ENCODE assay signal across 8 cellular contexts in the genomic region with DNA sequence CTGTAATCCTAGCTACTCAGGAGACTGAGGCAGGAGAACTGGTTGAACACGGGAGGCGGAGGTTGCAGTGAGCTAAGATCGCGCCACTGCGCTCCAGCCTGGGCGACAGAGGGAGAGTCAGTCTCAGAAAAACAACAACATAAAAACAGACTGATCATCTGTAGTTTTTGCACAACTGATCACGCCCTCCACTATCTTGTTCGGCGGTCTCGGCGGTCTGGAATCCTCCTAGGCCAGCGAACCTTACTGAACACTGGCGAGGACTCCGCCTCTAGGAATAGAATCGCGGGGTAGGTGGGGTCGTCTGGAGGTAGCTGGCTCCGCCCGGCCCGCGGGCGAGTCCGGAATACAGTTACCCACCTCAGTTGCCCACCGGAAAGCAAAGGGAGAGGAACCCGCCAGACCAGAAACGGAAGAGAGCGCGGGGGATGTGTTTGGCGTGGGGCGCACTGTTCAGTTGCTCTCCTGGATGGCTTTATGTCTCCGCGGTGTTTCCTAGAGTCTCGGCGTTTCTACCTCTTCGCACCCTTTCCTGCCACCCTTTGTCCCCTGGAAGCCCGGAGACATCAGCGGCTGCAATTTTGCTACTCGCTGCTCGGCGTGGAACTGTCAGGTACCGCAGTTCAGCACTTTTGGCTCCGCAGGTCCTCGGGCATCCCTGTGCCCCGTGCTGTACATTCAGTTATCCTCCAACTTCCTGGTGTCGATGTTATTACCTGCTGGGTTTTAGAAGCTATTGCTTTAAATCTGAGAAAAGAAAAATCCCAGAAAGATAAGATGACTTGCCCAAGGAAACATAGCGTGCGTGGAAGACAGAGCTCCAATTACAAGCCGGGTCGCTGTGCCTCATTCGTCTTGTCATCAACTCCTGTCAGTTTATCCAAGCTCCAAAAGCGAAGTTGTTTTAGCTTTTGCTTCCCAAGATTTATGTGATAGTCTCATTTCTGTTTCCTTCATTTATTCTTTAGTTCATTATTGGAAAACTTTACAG. TPM values are rescaled to one million over a fixed set of nuclear protein-coding genes. Genes with fewer than 3 reads are reported as not detected.
DNase-seq lines count a peak whose midpoint lies in the region; ATAC-seq and TF ChIP-seq lines count a peak whose summit lies in the region.

No MANE protein-coding gene starts in this region.

- peaks cover 3 to 17% of the 10 kb centered on the region in 2 experiments; a peak in 3 of 4 replicates for H3K79me1 ChIP-seq in IMR-90 (ENCODE audit: low read depth in 1 of 2, low read length in 2 of 2)

- dilution Hi-C loops in IMR-90 (cut with HindIII; ENCODE audit: low sequenced_read_pairs, unreplicated experiment) = no loop called here

- H3K4me3 ChIP-seq in IMR-90 (ENCODE audit: insufficient read depth, low read depth, low read length) (peak overlapping the region; percentile 89), OCI-LY7 (ENCODE audit: low read depth, low read length, poor library complexity, severe bottlenecking) (peak overlapping the region; percentile 76), muscle layer of colon (ENCODE audit: low read depth in 1 of 2, low read length in 2 of 2) (peak overlapping the region; percentile 41 to 89)

- TF ChIP-seq RAD21 in IMR-90 (IDR thresholded peaks at IDR 0.05; ENCODE audit: low read length) = peak; percentile 35

- TF ChIP-seq POLR2A in IMR-90 (IDR thresholded peaks at IDR 0.05; ENCODE audit: low read depth, low read length) = peak; percentile 51; the same call in 1 of the 2 replicates
- TF ChIP-seq POLR2A in erythroblast (IDR thresholded peaks at IDR 0.05; ENCODE audit: low read length) = peak; percentile 78

- H4K20me1 ChIP-seq in IMR-90 (ENCODE audit: insufficient read depth, low read length) (no peaks in the 10 kb centered on the region), OCI-LY7 (ENCODE audit: insufficient read depth, low read length) (peaks cover 8% of the 10 kb centered on the region; the same call in 1 of the 2 replicates)

- peak overlapping the region; percentile 42 for H3K18ac ChIP-seq in IMR-90 (ENCODE audit: low read depth, low read length)

- H3K27me3 ChIP-seq in IMR-90 (ENCODE audit: control insufficient read depth, insufficient read depth, low read length) = no peaks in the 10 kb centered on the region
- H3K27me3 ChIP-seq in muscle layer of colon (ENCODE audit: control insufficient read depth in 1 of 2, insufficient read depth in 2 of 2, low read length in 2 of 2) = no peaks in the 10 kb centered on the region

- no peak overlapping the region for H2BK120ac ChIP-seq in IMR-90 (ENCODE audit: low read depth, low read length)

- H3K79me2 ChIP-seq in OCI-LY7 (ENCODE audit: insufficient read depth, low read depth, low read length) = peaks cover 44% of the 10 kb centered on the region

- H3K27ac ChIP-seq in IMR-90 (ENCODE audit: insufficient read depth, low read length) = peak overlapping the region; percentile 68
- peak overlapping the region; percentile 45 for H3K27ac ChIP-seq in OCI-LY7 (ENCODE audit: low read depth, low read length, poor library complexity, severe bottlenecking)
- H3K27ac ChIP-seq in muscle layer of colon (ENCODE audit: low read depth, low read length) = peak overlapping the region; percentile 79

- H4K91ac ChIP-seq in IMR-90 (ENCODE audit: insufficient read depth, low read depth, low read length) = peak overlapping the region; percentile 91

- 2% methylated on average over 12 of the region's 51 CpGs; no CpG with 5 or more reads in 1 of the 2 experiments for WGBS in IMR-90 (ENCODE audit: extremely low coverage in 2 of 2, insufficient read length in 1 of 2), 2 experiments

- H3K36me3 ChIP-seq in IMR-90 (ENCODE audit: control insufficient read depth, insufficient read depth, low read length) = no peaks in the 10 kb centered on the region
- peaks cover 15% of the 10 kb centered on the region for H3K36me3 ChIP-seq in OCI-LY7 (ENCODE audit: insufficient read depth, low read length)
- no peaks in the 10 kb centered on the region for H3K36me3 ChIP-seq in muscle layer of colon (ENCODE audit: insufficient read depth, low read length)

- peak overlapping the region; percentile 94 for H3K14ac ChIP-seq in IMR-90 (replicated peaks; ENCODE audit: low read depth, low read length)

- no peak overlapping the region for H2BK20ac ChIP-seq in IMR-90 (ENCODE audit: low read depth, low read length)

- no peak for TF ChIP-seq CTCF in IMR-90 (conservative IDR thresholded peaks at IDR 0.05; ENCODE audit: low read depth, low read length)
- no peak for TF ChIP-seq CTCF in OCI-LY7 (conservative IDR thresholded peaks at IDR 0.05; ENCODE audit: low read length)

- no peaks in the 10 kb centered on the region for H3K9me2 ChIP-seq in OCI-LY7 (ENCODE audit: insufficient read depth, low read length)

- CTCF ChIA-PET in IMR-90 (lab: Yijun Ruan, JAX) = interaction anchor here (0.7 kb wide), 1 partner anchor 15 kb away, joined by 4 read pairs; no protein-coding TSS in a partner anchor
- CTCF ChIA-PET in OCI-LY7 (lab: Charles Lee; ENCODE audit: unreplicated experiment) = interaction anchor here (0.9 kb wide), 1 partner anchor 36 kb away, joined by 3 read pairs; a partner anchor contains a TSS

- H2AK9ac ChIP-seq in IMR-90 (replicated peaks; ENCODE audit: low read depth, low read length, poor library complexity) = peak overlapping the region; percentile 4

- H2AK5ac ChIP-seq in IMR-90 (ENCODE audit: low read depth, low read length) = no peak overlapping the region

- DNase-seq in DMS153 treated with DMSO at 0.1 percent for 48 hours (lab: John Stamatoyannopoulos, UW; ENCODE audit: unreplicated experiment) (peak; percentile 83), IMR-90 (peak; percentile 83), OCI-LY7 (ENCODE audit: low spot score) (peak; percentile 90), activated T-cell treated with anti-CD3 and anti-CD28 coated beads for 4 hours (peak; percentile 70), erythroblast (lab: John Stamatoyannopoulos, UW) (peak; percentile 79 to 84)
- peak; percentile 90 for DNase-seq in stimulated activated CD8-positive, alpha-beta memory T cell treated with anti-CD3 and anti-CD28 coated beads, Interleukin-4, amount 100 ng/mL, for 48 hours

- in situ Hi-C loops in IMR-90 (cut with MboI; ENCODE audit: low sequenced_read_pairs) = loop anchor here (25.0 kb wide), 1 partner anchor 520 kb away; no protein-coding TSS in a partner anchor

- H3K4me1 ChIP-seq in IMR-90 (ENCODE audit: control insufficient read depth, insufficient read depth, low read length) (no peaks in the 10 kb centered on the region), OCI-LY7 (ENCODE audit: insufficient read depth, low read length, poor library complexity, severe bottlenecking) (peaks cover 25% of the 10 kb centered on the region), muscle layer of colon (ENCODE audit: insufficient read depth, low read length) (peaks cover 6% of the 10 kb centered on the region)

- peak overlapping the region; percentile 81; the same call in 1 of the 2 replicates for H3K56ac ChIP-seq in IMR-90 (ENCODE audit: extremely low read depth, insufficient read depth, low read length)

- peak overlapping the region; percentile 69; the same call in 2 of the 3 replicates for H2BK15ac ChIP-seq in IMR-90 (ENCODE audit: low read depth, low read length)

- H3K9me3 ChIP-seq in IMR-90 (ENCODE audit: control insufficient read depth, insufficient read depth, low read length) (no peaks in the 10 kb centered on the region), OCI-LY7 (ENCODE audit: low read length) (no peaks in the 10 kb centered on the region), muscle layer of colon (ENCODE audit: low read length) (no peaks in the 10 kb centered on the region)

- ATAC-seq in GM21576 (IDR thresholded peaks at IDR 0.05; ENCODE audit: unreplicated experiment) (peak; percentile 96), IMR-90 (ENCODE audit: low read depth) (peak; percentile 97)

- intact Hi-C loops in IMR-90 (cut with micrococcal nuclease) (no loop called here), OCI-LY7 (cut with micrococcal nuclease; ENCODE audit: unreplicated experiment) (loop anchor here (1.0 to 10.0 kb wide), 3 partner anchors 35 to 537 kb away; a partner anchor contains a TSS)

- peak overlapping the region; percentile 68 for H2BK5ac ChIP-seq in IMR-90 (ENCODE audit: low read depth, low read length, poor library complexity, severe bottlenecking)

- H3K9me1 ChIP-seq in IMR-90 (ENCODE audit: insufficient read depth, low read length) = peaks cover 9% of the 10 kb centered on the region; the same call in 1 of the 2 replicates

- POLR2A ChIA-PET in IMR-90 (lab: Charles Lee; ENCODE audit: unreplicated experiment) (interaction anchor here (0.5 to 0.7 kb wide), 3 partner anchors 32 to 482 kb away, joined by 3 to 24 read pairs (median 3); a partner anchor contains a TSS), OCI-LY7 (lab: Charles Lee) (interaction anchor here (0.7 to 2.7 kb wide), 11 partner anchors 9 to 233 kb away, joined by 3 to 46 read pairs (median 4); a partner anchor contains a TSS)

- peak overlapping the region; percentile 86 to 92 for H4K8ac ChIP-seq in IMR-90 (ENCODE audit: low read depth in 2 of 2, low read length in 2 of 2)

- H3K4me2 ChIP-seq in IMR-90 (ENCODE audit: low read depth, low read length) = peak overlapping the region; percentile 79
- H3K4me2 ChIP-seq in OCI-LY7 (ENCODE audit: low read length) = peak overlapping the region; percentile 80

- peak overlapping the region; percentile 97 for H2AFZ ChIP-seq in IMR-90 (replicated peaks; ENCODE audit: low read length, poor library complexity)
- H2AFZ ChIP-seq in OCI-LY7 (ENCODE audit: low read length) = peak overlapping the region; percentile 82

- no TSS peak for BruUV-seq in IMR-90 (replicated peaks; lab: Mats Ljungman, UMichigan)
- BruUV-seq in OCI-LY7 (replicated peaks; lab: Mats Ljungman, UMichigan) = TSS peak; percentile 83

- H3K4ac ChIP-seq in IMR-90 (ENCODE audit: low read depth, low read length) = peak overlapping the region; percentile 78

- H3K23ac ChIP-seq in IMR-90 (ENCODE audit: low read depth, low read length) = peak overlapping the region; percentile 58; the same call in 1 of the 2 replicates

- H4K5ac ChIP-seq in IMR-90 (ENCODE audit: low read depth, low read length) = peak overlapping the region; percentile 89

- H3K9ac ChIP-seq in IMR-90 (ENCODE audit: low read depth, low read length) (peak overlapping the region; percentile 88), muscle layer of colon (ENCODE audit: low read length) (peak overlapping the region; percentile 86)

RNA-seq across cellular contexts. Expression of a gene that starts 24.9 kb away (rescaled TPM):
- total RNA-seq in IMR-90 (2012; rRNA removed) = 3.4 and 3.9 TPM in 2 replicates
- 9.1 and 9.3 TPM in 2 replicates for polyA plus RNA-seq in IMR-90 (2012; rRNA removed)
- polyA plus RNA-seq in IMR-90 (2012; cell fraction: cytosol; rRNA removed) = 0.78 and 1.5 TPM in 2 replicates
- 2.4 and 11.3 TPM in 2 replicates for polyA plus RNA-seq in IMR-90 (2012; cell fraction: nucleus; rRNA removed; ENCODE audit: low replicate concordance)
- 4.7 and 6.8 TPM in 2 replicates for total RNA-seq in OCI-LY7 (2014; rRNA removed; shearing (Covaris generic))
- total RNA-seq in OCI-LY7 (2022) = 13.1 and 13.8 TPM in 2 replicates

RNA-seq across cellular contexts. Expression of a gene that starts 35.3 kb away (rescaled TPM):
- total RNA-seq in IMR-90 (2012; rRNA removed) = 21.5 and 41.4 TPM in 2 replicates
- 24.6 and 25.6 TPM in 2 replicates for polyA plus RNA-seq in IMR-90 (2012; rRNA removed)
- 10.5 and 18.4 TPM in 2 replicates for polyA plus RNA-seq in IMR-90 (2012; cell fraction: cytosol; rRNA removed)
- 4.3 and 14.6 TPM in 2 replicates for polyA plus RNA-seq in IMR-90 (2012; cell fraction: nucleus; rRNA removed; ENCODE audit: low replicate concordance)
- total RNA-seq in OCI-LY7 (2014; rRNA removed; shearing (Covaris generic)) = 32.1 and 36.6 TPM in 2 replicates
- 55.7 and 59.0 TPM in 2 replicates for total RNA-seq in OCI-LY7 (2022)

Comparison
In these comparisons a context has a peak if more than half of its experiments do, and no peak if none do; other contexts are left out.
1. Peak in every context shown above with its lines: DNase-seq, ATAC-seq, H3K4me3 ChIP-seq and H3K27ac ChIP-seq.